14 cellular contexts compared by ENCODE assay signal in the genomic region with DNA sequence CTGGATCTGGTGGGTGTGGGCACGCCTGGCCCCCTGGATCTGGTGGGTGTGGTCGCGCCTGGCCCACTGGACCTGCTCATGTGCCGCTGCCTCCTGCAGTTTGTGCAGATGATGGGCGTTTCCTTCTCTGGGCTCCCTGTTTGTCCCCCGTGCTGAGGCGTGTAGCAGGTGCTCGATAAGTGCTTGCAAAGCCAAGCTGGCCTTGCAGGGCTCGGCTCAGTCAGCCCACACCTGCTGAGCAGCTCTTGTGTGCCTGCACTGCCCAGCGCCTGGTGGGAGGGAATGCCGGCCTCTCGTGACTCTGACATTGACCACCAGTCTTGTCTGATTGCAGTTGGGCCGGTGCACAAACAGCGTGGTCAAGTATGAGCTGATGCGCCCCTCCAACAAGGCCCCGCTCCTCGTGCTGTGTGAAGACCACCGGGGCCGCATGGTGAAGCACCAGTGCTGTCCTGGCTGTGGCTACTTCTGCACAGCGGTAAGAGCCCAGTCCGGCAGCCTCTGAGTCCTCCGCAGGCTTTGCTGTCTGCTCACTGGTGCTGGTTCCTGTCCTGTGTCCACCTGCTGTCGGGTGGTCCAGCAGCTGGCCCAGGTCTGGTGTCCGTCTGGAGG.
A peak's percentile ranks its signal among the peaks of the same experiment; 100 is the strongest.
DNase-seq lines count a peak whose midpoint lies in the region.
"Had no signal": no experiment of that assay in that cellular context is flagged by ENCODE, and none has a peak within 500 bp of the region (broad histone marks: within the 10 kb centered on the region; RNA-seq: fewer than 3 reads in every experiment).

No MANE protein-coding gene starts in this region.

- H3K14ac ChIP-seq in neuronal stem cell (ENCODE audit: low read length) = no peak overlapping the region

- no peak overlapping the region for H3K4me3 ChIP-seq in neuronal stem cell (ENCODE audit: low read length in 2 of 2)

- H3K4me1 ChIP-seq in neuronal stem cell (ENCODE audit: control insufficient read depth in 2 of 2, insufficient read depth in 1 of 2, low read depth in 1 of 2, low read length in 2 of 2) = no peaks in the 10 kb centered on the region

- H3K23ac ChIP-seq in neuronal stem cell (ENCODE audit: low read depth, low read length, poor library complexity) = peak overlapping the region; percentile 56

- WGBS in neuronal stem cell (ENCODE audit: extremely low coverage in 2 of 2, insufficient read length in 2 of 2, insufficient replicate concordance in 1 of 2), 2 donors = no CpG with 5 or more reads among the region's 24 CpGs

- H2AK5ac ChIP-seq in neuronal stem cell (ENCODE audit: low read depth, low read length) = no peak overlapping the region

- no peak overlapping the region for H2BK5ac ChIP-seq in neuronal stem cell (ENCODE audit: low read length)

- no peak overlapping the region for H4K91ac ChIP-seq in neuronal stem cell (ENCODE audit: low read depth, low read length, poor library complexity)

- H3K18ac ChIP-seq in neuronal stem cell (ENCODE audit: low read length) = no peak overlapping the region

- H3K27ac ChIP-seq in neuronal stem cell (replicated peaks; ENCODE audit: low read length) = no peak overlapping the region

- no peak overlapping the region for H2BK120ac ChIP-seq in neuronal stem cell (ENCODE audit: low read depth, low read length)

- H3K9me3 ChIP-seq in neuronal stem cell (replicated peaks in 1 of 2; ENCODE audit: control insufficient read depth in 2 of 2, insufficient read depth in 1 of 2, low read depth in 1 of 2, low read length in 2 of 2) = peaks cover 2 to 11% of the 10 kb centered on the region in 2 donors

- peak; percentile 71 to 78 for DNase-seq in SHP77 (lab: John Stamatoyannopoulos, UW)
- no peak for DNase-seq in SHP77 treated with DMSO at 0.1 percent for 48 hours (lab: John Stamatoyannopoulos, UW)
- DNase-seq in NCI-H774 (lab: John Stamatoyannopoulos, UW) = peak; percentile 25
- no peak for DNase-seq in neuronal stem cell (ENCODE audit: low spot score)
- DNase-seq in HuH-7 (ENCODE audit: low spot score) = no peak
- no peak for DNase-seq in COLO829 (ENCODE audit: low spot score)
- no peak for DNase-seq in activated CD8-positive, alpha-beta memory T cell treated with anti-CD3 and anti-CD28 coated beads, Interleukin-2, amount 50 U/mL, for 4 hours
- DNase-seq: C1 segment of cervical spinal cord; CD4-positive, alpha-beta T cell; DND-41; GDM1; GOT3; HCEC 1CT; HFFc6 had no signal

- H3K27me3 ChIP-seq in neuronal stem cell (ENCODE audit: control insufficient read depth in 3 of 3, insufficient read depth in 3 of 3, low read depth in 1 of 3, low read length in 3 of 3) = no peaks in the 10 kb centered on the region

- no peak overlapping the region for H4K8ac ChIP-seq in neuronal stem cell (ENCODE audit: low read depth, low read length)

- no peak overlapping the region for H3K9ac ChIP-seq in neuronal stem cell (ENCODE audit: low read depth, low read length, poor library complexity)

- H3K36me3 ChIP-seq in neuronal stem cell (replicated peaks in 1 of 2; ENCODE audit: control insufficient read depth in 2 of 2, insufficient read depth in 2 of 2, low read length in 2 of 2) = peaks cover 53 to 96% of the 10 kb centered on the region in 2 donors

- no peak overlapping the region for H2AFZ ChIP-seq in neuronal stem cell (ENCODE audit: low read length)

- H3K4me2 ChIP-seq in neuronal stem cell (ENCODE audit: insufficient read depth, low read length, poor library complexity, severe bottlenecking) = no peak overlapping the region

- H3K79me1 ChIP-seq in neuronal stem cell (ENCODE audit: low read depth, low read length) = peaks cover 10% of the 10 kb centered on the region

- H2BK12ac ChIP-seq in neuronal stem cell (ENCODE audit: low read length) = no peak overlapping the region

- no peak overlapping the region for H3K4ac ChIP-seq in neuronal stem cell (ENCODE audit: low read length)

- no peak overlapping the region for H2BK15ac ChIP-seq in neuronal stem cell (ENCODE audit: low read length)

Comparison
In these comparisons a context has a peak if more than half of its experiments do, and no peak if none do; other contexts are left out.
1. DNase-seq: peak in SHP77 (2 of 2) and NCI-H774 (single experiment); none in SHP77 treated with DMSO at 0.1 percent for 48 hours (single experiment), neuronal stem cell (single experiment), HuH-7 (single experiment), COLO829 (single experiment) and activated CD8-positive, alpha-beta memory T cell treated with anti-CD3 and anti-CD28 coated beads, Interleukin-2, amount 50 U/mL, for 4 hours (single experiment).